In genomic region chr10:93993782-93994668, GRCh38 we compare ENCODE assay signal across 7 cellular contexts. TPM values are rescaled to one million over a fixed set of nuclear protein-coding genes. Genes with fewer than 3 reads are reported as not detected.
DNase-seq lines count a peak whose midpoint lies in the region; ATAC-seq and TF ChIP-seq lines count a peak whose summit lies in the region.

TSS of gene PLCE1 (plus strand) at chr10:93993931. CDS start at chr10:94031047, 37,116 bp downstream.

- H4K8ac ChIP-seq in mesendoderm (ENCODE audit: low read depth, low read length), result no peak within 1 kb of the TSS

- DNase-seq in GM10266 (ENCODE audit: extremely low spot score), result peak; percentile 71
- DNase-seq in SJCRH30, result peak; percentile 48
- DNase-seq in epithelial cell of proximal tubule (ENCODE audit: low read depth), result no peak
- peak; percentile 58 for DNase-seq in mesendoderm
- DNase-seq in transverse colon, result peak; percentile 73
- no peak for DNase-seq in CD14-positive monocyte (ENCODE audit: low spot score)

- peaks cover 2 to 11% (median 3%) of the 10 kb centered on the region in 7 donors for H3K9me3 Mint-ChIP-seq in CD14-positive monocyte

- peak within 1 kb of the TSS; percentile 75 for H3K4me3 ChIP-seq in SJCRH30
- peak within 1 kb of the TSS; percentile 64 for H3K4me3 ChIP-seq in epithelial cell of proximal tubule (ENCODE audit: low read depth, low read length)
- peak within 1 kb of the TSS; percentile 48 for H3K4me3 ChIP-seq in mesendoderm (ENCODE audit: low read length)
- peak within 1 kb of the TSS; percentile 64 to 86 (median 70) for H3K4me3 ChIP-seq in transverse colon

- H3K4me1 ChIP-seq in SJCRH30 (peaks cover 27% of the 10 kb centered on the region), mesendoderm (ENCODE audit: control insufficient read depth, low read depth, low read length) (peaks cover 11% of the 10 kb centered on the region), transverse colon (peaks cover 5 to 45% (median 20%) of the 10 kb centered on the region in 4 donors)

- no peaks in the 10 kb centered on the region for H3K9me3 ChIP-seq in SJCRH30 (replicated peaks)
- H3K9me3 ChIP-seq in transverse colon, result no peaks in the 10 kb centered on the region

- peak within 1 kb of the TSS; percentile 69 for H3K4me2 ChIP-seq in mesendoderm (ENCODE audit: low read length)

- no CpG with 5 or more reads among the region's 92 CpGs for WGBS in mesendoderm (ENCODE audit: extremely low coverage, insufficient coverage, low lambda C conversion rate)
- 0 to 3% methylated on average over 2 to 48 of the region's 92 CpGs for WGBS in transverse colon (ENCODE audit: low coverage in 1 of 2), 2 donors

- peak within 1 kb of the TSS in 1 of 2 donors; percentile 79 for H3K4me3 Mint-ChIP-seq in CD14-positive monocyte

- peak within 1 kb of the TSS; percentile 24 for H2BK120ac ChIP-seq in mesendoderm (ENCODE audit: low read depth, low read length)

- peak within 1 kb of the TSS; percentile 64 for H3K18ac ChIP-seq in mesendoderm (ENCODE audit: low read length)

- peak; percentile 50 for TF ChIP-seq POLR2A in transverse colon (IDR thresholded peaks at IDR 0.05)

- TF ChIP-seq CTCF in GM10266 (IDR thresholded peaks at IDR 0.05; ENCODE audit: control insufficient read depth, insufficient read depth, low read depth, missing control alignments) (no peak), epithelial cell of proximal tubule (conservative IDR thresholded peaks at IDR 0.05; ENCODE audit: low read depth, low read length) (no peak), transverse colon (IDR thresholded peaks at IDR 0.05) (no peak), CD14-positive monocyte (IDR thresholded peaks at IDR 0.05) (no peak)

- no peak for TF ChIP-seq EP300 in transverse colon (IDR thresholded peaks at IDR 0.05; ENCODE audit: low read depth)

- peaks cover 3% of the 10 kb centered on the region for H3K4me1 Mint-ChIP-seq in CD14-positive monocyte

- no peaks in the 10 kb centered on the region for H3K36me3 ChIP-seq in SJCRH30
- H3K36me3 ChIP-seq in mesendoderm (ENCODE audit: control insufficient read depth, insufficient read depth, low read length), result no peaks in the 10 kb centered on the region
- no peaks in the 10 kb centered on the region for H3K36me3 ChIP-seq in transverse colon

- H3K27ac Mint-ChIP-seq in CD14-positive monocyte, result peak within 1 kb of the TSS in 1 of 7 donors; percentile 31

- H3K27me3 ChIP-seq in SJCRH30, result no peaks in the 10 kb centered on the region
- H3K27me3 ChIP-seq in mesendoderm (ENCODE audit: insufficient read depth, low read length, poor library complexity), result peaks cover 12% of the 10 kb centered on the region
- peaks cover 14% of the 10 kb centered on the region for H3K27me3 ChIP-seq in transverse colon

- peak within 1 kb of the TSS; percentile 70 for H3K9ac ChIP-seq in mesendoderm (ENCODE audit: low read length)

- H3K27ac ChIP-seq in SJCRH30 (peak within 1 kb of the TSS; percentile 71), mesendoderm (ENCODE audit: low read depth, low read length) (no peak within 1 kb of the TSS), transverse colon (peak within 1 kb of the TSS; percentile 81 to 87 (median 84))

- H3K4ac ChIP-seq in mesendoderm (ENCODE audit: low read depth, low read length), result peak within 1 kb of the TSS; percentile 20

- H2BK15ac ChIP-seq in mesendoderm (replicated peaks; ENCODE audit: low read depth), result peak within 1 kb of the TSS; percentile 1

- peak within 1 kb of the TSS; percentile 44 for H2AK5ac ChIP-seq in mesendoderm (ENCODE audit: low read length)

- no peaks in the 10 kb centered on the region for H3K79me2 ChIP-seq in mesendoderm (ENCODE audit: control insufficient read depth, insufficient read depth, low read length)

- H3K79me1 ChIP-seq in mesendoderm (ENCODE audit: low read length), result no peaks in the 10 kb centered on the region

- peaks cover 49 to 63% (median 57%) of the 10 kb centered on the region in 3 donors for H3K27me3 Mint-ChIP-seq in CD14-positive monocyte (ENCODE audit: low read depth in 3 of 3)

- H3K56ac ChIP-seq in mesendoderm (ENCODE audit: low read length), result peak within 1 kb of the TSS; percentile 88

- peak within 1 kb of the TSS; percentile 76 for H2BK5ac ChIP-seq in mesendoderm (ENCODE audit: low read length)

- H4K5ac ChIP-seq in mesendoderm (ENCODE audit: low read length), result no peak within 1 kb of the TSS

- H3K23ac ChIP-seq in mesendoderm (ENCODE audit: low read length), result peak within 1 kb of the TSS; percentile 91

- in situ Hi-C loops in transverse colon (cut with MboI; ENCODE audit: low pct_ligation_motif_present in 1 of 4, low pct_unique_long_range_greater_than_20kb in 1 of 4, low sequenced_read_pairs in 3 of 4), result no loop called here

- peak; percentile 57 for ATAC-seq in HG02852 (IDR thresholded peaks at IDR 0.05; ENCODE audit: unreplicated experiment)

- intact Hi-C loops in transverse colon (cut with DNase I; ENCODE audit: low total_unique reads) (no loop called here), CD14-positive monocyte (cut with micrococcal nuclease) (no loop called here)

- H3K36me3 Mint-ChIP-seq in CD14-positive monocyte, result no peaks in the 10 kb centered on the region

RNA-seq across cellular contexts. Expression of gene PLCE1, which starts in this region (rescaled TPM):
- total RNA-seq in SJCRH30 (2014; rRNA removed; shearing (Covaris generic)), result 4.8 and 5.0 TPM in 2 replicates
- total RNA-seq in epithelial cell of proximal tubule, result 1.2 and 2.2 TPM in 2 replicates
- 0.27 TPM for polyA plus RNA-seq in mesendoderm (2013, experiment 1 of 2)
- 0.24 TPM for polyA plus RNA-seq in mesendoderm (2013, experiment 2 of 2)
- total RNA-seq in transverse colon, result 100 to 1,000 TPM in 1 of 4 donors, 10 to 100 TPM in 3; 67.9 to 100 (median 90.8) TPM
- polyA plus RNA-seq in CD14-positive monocyte, result under 1 TPM; 0.02 TPM

Comparison
In these comparisons a context has a peak if more than half of its experiments do, and no peak if none do; other contexts are left out.
1. RNA of gene PLCE1 (total RNA-seq): 67.9 to 100 TPM in transverse colon; 4.8 to 5.0 TPM in SJCRH30 and 1.2 to 2.2 TPM in epithelial cell of proximal tubule; every median in the first group is over 10 times any median in the second.
2. DNase-seq: peak in GM10266 (single experiment), SJCRH30 (2 of 2), mesendoderm (single experiment) and transverse colon (single experiment); none in epithelial cell of proximal tubule (single experiment) and CD14-positive monocyte (single experiment).
3. Peak in every context shown above with its lines, with median percentiles within 50 percentile points of each other: H3K4me3 ChIP-seq.